In genomic region chr3:164864454-164864853, GRCh38 we compare ENCODE assay signal across 1 cellular context.
TF ChIP-seq lines count a peak whose summit lies in the region.

No MANE protein-coding gene starts in this region.

TF ChIP-seq in WTC11, 78 proteins besides CTCF, POLR2A, EP300 and RAD21:
- TF ChIP-seq ZNF532 (CRISPR knock-in tag; IDR thresholded peaks at IDR 0.05; ENCODE audit: borderline replicate concordance) (no peak), PRDM15 (CRISPR knock-in tag; IDR thresholded peaks at IDR 0.05) (no peak), EMX1 (CRISPR knock-in tag; IDR thresholded peaks at IDR 0.05) (no peak), NFE2L1 (CRISPR knock-in tag; IDR thresholded peaks at IDR 0.05) (no peak), CREM (CRISPR knock-in tag; IDR thresholded peaks at IDR 0.05) (no peak), NR1H2 (CRISPR knock-in tag; IDR thresholded peaks at IDR 0.05) (no peak)
- TF ChIP-seq, protein P1, sequence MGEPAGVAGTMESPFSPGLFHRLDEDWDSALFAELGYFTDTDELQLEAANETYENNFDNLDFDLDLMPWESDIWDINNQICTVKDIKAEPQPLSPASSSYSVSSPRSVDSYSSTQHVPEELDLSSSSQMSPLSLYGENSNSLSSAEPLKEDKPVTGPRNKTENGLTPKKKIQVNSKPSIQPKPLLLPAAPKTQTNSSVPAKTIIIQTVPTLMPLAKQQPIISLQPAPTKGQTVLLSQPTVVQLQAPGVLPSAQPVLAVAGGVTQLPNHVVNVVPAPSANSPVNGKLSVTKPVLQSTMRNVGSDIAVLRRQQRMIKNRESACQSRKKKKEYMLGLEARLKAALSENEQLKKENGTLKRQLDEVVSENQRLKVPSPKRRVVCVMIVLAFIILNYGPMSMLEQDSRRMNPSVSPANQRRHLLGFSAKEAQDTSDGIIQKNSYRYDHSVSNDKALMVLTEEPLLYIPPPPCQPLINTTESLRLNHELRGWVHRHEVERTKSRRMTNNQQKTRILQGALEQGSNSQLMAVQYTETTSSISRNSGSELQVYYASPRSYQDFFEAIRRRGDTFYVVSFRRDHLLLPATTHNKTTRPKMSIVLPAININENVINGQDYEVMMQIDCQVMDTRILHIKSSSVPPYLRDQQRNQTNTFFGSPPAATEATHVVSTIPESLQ (CRISPR knock-in tag; IDR thresholded peaks at IDR 0.05), result no peak
